In the genomic region with DNA sequence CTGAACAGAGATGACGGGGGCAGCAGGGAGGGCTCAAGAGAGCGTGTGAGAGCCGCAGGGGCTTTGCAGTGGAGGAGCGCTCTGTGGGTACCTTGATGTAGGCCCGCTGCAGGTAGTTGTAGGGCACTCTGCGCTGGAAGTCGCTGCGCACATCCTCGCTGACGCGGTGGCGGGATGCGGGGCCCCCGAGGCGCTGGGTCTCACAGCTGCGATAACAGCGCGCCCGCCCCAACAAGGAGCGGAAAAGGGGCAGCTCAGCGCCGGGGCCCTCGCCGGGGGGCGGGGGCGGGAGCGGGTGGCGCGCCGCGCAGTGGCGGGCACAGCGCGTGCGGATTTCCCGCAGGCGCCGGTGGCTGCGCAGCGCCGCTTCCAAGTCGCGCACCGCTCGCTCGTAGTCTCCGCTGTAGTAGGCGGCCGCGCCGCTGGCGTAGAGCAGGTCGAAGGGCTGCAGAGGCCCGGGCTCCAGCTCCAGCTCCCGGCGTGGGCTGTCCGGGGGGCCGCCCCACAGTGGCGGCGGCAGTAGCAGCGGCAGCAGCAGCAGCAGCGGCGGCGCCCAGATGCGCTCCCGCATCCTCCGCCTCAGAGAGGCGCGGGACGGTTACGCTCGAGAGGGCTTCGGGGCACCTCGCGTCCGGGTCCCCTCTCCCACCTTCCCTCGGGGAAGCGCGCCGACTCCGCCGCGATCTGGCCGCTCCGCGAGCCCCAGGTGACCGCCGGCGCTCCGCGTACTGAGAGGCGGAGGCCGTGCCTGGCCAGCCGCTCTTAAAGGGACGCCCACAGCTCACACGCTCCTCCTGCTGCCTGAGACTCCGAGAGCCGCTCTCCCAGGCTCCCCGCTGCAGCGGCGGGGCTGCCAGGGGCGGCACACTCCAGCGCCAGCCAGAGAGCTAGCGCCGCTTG, we compare ENCODE assay signal across 8 cellular contexts. TPM values are rescaled to one million over a fixed set of nuclear protein-coding genes. Genes with fewer than 3 reads are reported as not detected.
DNase-seq lines count a peak whose midpoint lies in the region; ATAC-seq, FAIRE-seq and TF ChIP-seq lines count a peak whose summit lies in the region.

Gene P3H2 (minus strand): TSS at position 737 of the 900 bp plus-strand sequence. CDS start 166 bp downstream, at position 571.

- H3K27me3 ChIP-seq in CD8-positive, alpha-beta memory T cell (ENCODE audit: insufficient read depth, low read length, poor library complexity, severe bottlenecking), result peaks cover 7% of the 10 kb centered on the region
- H3K27me3 ChIP-seq in NT2/D1 (ENCODE audit: insufficient read depth, insufficient read length) (peaks cover 11% of the 10 kb centered on the region), GM12878 (replicated peaks in 1 of 2; ENCODE audit: control insufficient read depth in 2 of 2, insufficient read depth in 2 of 2, low read length in 1 of 2) (peaks cover 2 to 3% of the 10 kb centered on the region in 2 experiments; a peak in 3 of 4 replicates)

- H3K9ac ChIP-seq in NT2/D1 (ENCODE audit: insufficient read length, low read depth) (peak within 1 kb of the TSS; percentile 87), GM12878 (ENCODE audit: control insufficient read depth, insufficient read depth, low read length) (peak within 1 kb of the TSS; percentile 51; the same call in 1 of the 2 replicates)

- POLR2A ChIA-PET in CD8-positive, alpha-beta memory T cell (lab: Charles Lee), result no interaction called here
- POLR2A ChIA-PET in GM12878 (lab: Charles Lee), result interaction anchor here (0.6 to 1.8 kb wide), 6 partner anchors 11 to 77 kb away, joined by 3 to 6 read pairs (median 4); no protein-coding TSS in a partner anchor

- peaks cover 6 to 11% (median 10%) of the 10 kb centered on the region in 3 donors for H3K4me1 Mint-ChIP-seq in CD8-positive, alpha-beta memory T cell

- peak; percentile 70 for TF ChIP-seq POLR2A in GM12878 (IDR thresholded peaks at IDR 0.05; ENCODE audit: low read depth, low read length)

- no peak for TF ChIP-seq EP300 in GM12878 (IDR thresholded peaks at IDR 0.05; ENCODE audit: borderline replicate concordance in 1 of 2, control insufficient read depth in 1 of 2, low read depth in 2 of 2, low read length in 2 of 2)

- H2AFZ ChIP-seq in GM12878 (ENCODE audit: control insufficient read depth, low read depth, low read length), result peak within 1 kb of the TSS; percentile 39; the same call in 1 of the 2 replicates

- in situ Hi-C loops in GM12878 (cut with MboI), result no loop called here

- SMC1A ChIA-PET in GM12878 (lab: Charles Lee; ENCODE audit: uncharacterized antibody, unreplicated experiment), result interaction anchor here (0.7 to 6.0 kb wide), 20 partner anchors 10 to 263 kb away, joined by 3 to 42 read pairs (median 4); no protein-coding TSS in a partner anchor

- peaks cover 15% of the 10 kb centered on the region for H3K79me2 ChIP-seq in GM12878 (ENCODE audit: control insufficient read depth, insufficient read depth, low read length)

- H3K4me1 ChIP-seq in CD8-positive, alpha-beta memory T cell (ENCODE audit: insufficient read depth, low read length), result no peaks in the 10 kb centered on the region
- no peaks in the 10 kb centered on the region for H3K4me1 ChIP-seq in NT2/D1 (ENCODE audit: insufficient read depth, insufficient read length)
- peaks cover 4% of the 10 kb centered on the region; the same call in 1 of the 2 replicates for H3K4me1 ChIP-seq in GM12878 (ENCODE audit: control insufficient read depth, insufficient read depth, low read length)

- intact Hi-C loops in GM12878 (cut with micrococcal nuclease; ENCODE audit: unreplicated experiment), result no loop called here
- intact Hi-C loops in posterior vena cava (cut with DNase I), result loop anchor here (10.0 kb wide), 2 partner anchors 146 to 156 kb away; no protein-coding TSS in a partner anchor

- H3K4me3 ChIP-seq in CD8-positive, alpha-beta memory T cell (ENCODE audit: low read length), result no peak within 1 kb of the TSS
- peak within 1 kb of the TSS; percentile 71 for H3K4me3 ChIP-seq in NT2/D1 (ENCODE audit: insufficient read length, low read depth)
- peak within 1 kb of the TSS; percentile 63 for H3K4me3 ChIP-seq in GM12878

- H3K9me3 Mint-ChIP-seq in CD8-positive, alpha-beta memory T cell, result peaks cover 0 to 3% (median 0%) of the 10 kb centered on the region in 5 donors

- peak within 1 kb of the TSS; percentile 15 to 62 (median 48) for H3K4me3 Mint-ChIP-seq in CD8-positive, alpha-beta memory T cell

- H4K20me1 ChIP-seq in GM12878 (ENCODE audit: control insufficient read depth, insufficient read depth), result no peaks in the 10 kb centered on the region; the same call in 1 of the 2 replicates

- H3K27me3 Mint-ChIP-seq in CD8-positive, alpha-beta memory T cell, result peaks cover 29 to 60% of the 10 kb centered on the region in 2 donors

- WGBS in GM12878 (ENCODE audit: insufficient coverage, insufficient replicate concordance, low lambda C conversion rate, missing lambda C conversion rate), result 10% methylated on average over 92 of the region's 105 CpGs

- BruUV-seq in GM12878 (replicated peaks; lab: Mats Ljungman, UMichigan), result no TSS peak

- TF ChIP-seq RAD21 in GM12878 (IDR thresholded peaks at IDR 0.05; ENCODE audit: insufficient read depth, low read depth, low read length), result peak; percentile 50

- no peak for DNase-seq in CD8-positive, alpha-beta memory T cell
- DNase-seq in NT2/D1 (ENCODE audit: low read depth, low spot score), result peak; percentile 78
- DNase-seq in GM12878 (ENCODE audit: low read depth, low spot score), result no peak
- peak; percentile 87 for DNase-seq in hepatic stellate cell (ENCODE audit: low spot score)
- DNase-seq in posterior vena cava (ENCODE audit: low spot score), result peak; percentile 90
- no peak for DNase-seq in NCI-H2029 (lab: John Stamatoyannopoulos, UW)

- TF ChIP-seq CTCF in GM12878 (IDR thresholded peaks at IDR 0.05 in 2 of 3, conservative IDR thresholded peaks at IDR 0.05 in 1 of 3; ENCODE audit: control insufficient read depth in 2 of 3, extremely low read depth in 1 of 3, insufficient read depth in 1 of 3, low read depth in 3 of 3, low read length in 3 of 3), result peak; percentile 25 to 36 (median 30); a peak in 4 of 6 replicates

- RAD21 ChIA-PET in GM12878 (lab: Charles Lee; ENCODE audit: unreplicated experiment), result interaction anchor here (0.6 to 2.5 kb wide), 26 partner anchors 8 to 305 kb away, joined by 3 to 17 read pairs (median 4); no protein-coding TSS in a partner anchor

- H3K4me2 ChIP-seq in GM12878 (ENCODE audit: control insufficient read depth, insufficient read depth), result peak within 1 kb of the TSS; percentile 76

- H3K9me3 ChIP-seq in CD8-positive, alpha-beta memory T cell (ENCODE audit: low read length), result no peaks in the 10 kb centered on the region
- H3K9me3 ChIP-seq in NT2/D1 (ENCODE audit: insufficient read depth, low read length) (no peaks in the 10 kb centered on the region), GM12878 (replicated peaks; ENCODE audit: control insufficient read depth, insufficient read depth, low read length) (no peaks in the 10 kb centered on the region)

- ATAC-seq in GM19395 (IDR thresholded peaks at IDR 0.05; ENCODE audit: unreplicated experiment), result peak; percentile 76
- ATAC-seq in HG03565 (IDR thresholded peaks at IDR 0.05; ENCODE audit: unreplicated experiment), result peak; percentile 63
- ATAC-seq in GM12878, result peak; percentile 82

- no peaks in the 10 kb centered on the region for H3K36me3 ChIP-seq in CD8-positive, alpha-beta memory T cell (ENCODE audit: insufficient read depth, low read length)
- peaks cover 3% of the 10 kb centered on the region for H3K36me3 ChIP-seq in NT2/D1 (ENCODE audit: insufficient read depth, insufficient read length, low read length)
- H3K36me3 ChIP-seq in GM12878 (ENCODE audit: control insufficient read depth in 2 of 2, insufficient read depth in 2 of 2, low read length in 1 of 2), result no peaks in the 10 kb centered on the region

- no peak for FAIRE-seq in GM12878 (lab: Jason Lieb, UNC)

- H3K36me3 Mint-ChIP-seq in CD8-positive, alpha-beta memory T cell, result no peaks in the 10 kb centered on the region

- CTCF ChIA-PET in CD8-positive, alpha-beta memory T cell (lab: Charles Lee), result no interaction called here
- CTCF ChIA-PET in GM12878 (lab: Yijun Ruan, JAX), result interaction anchor here (0.7 to 2.6 kb wide), 20 partner anchors 11 to 304 kb away, joined by 3 to 9 read pairs (median 4); no protein-coding TSS in a partner anchor

- H3K27ac ChIP-seq in CD8-positive, alpha-beta memory T cell (ENCODE audit: low read depth, low read length), result no peak within 1 kb of the TSS
- peak within 1 kb of the TSS; percentile 39 for H3K27ac ChIP-seq in GM12878 (ENCODE audit: control insufficient read depth, insufficient read depth)

- H3K27ac Mint-ChIP-seq in CD8-positive, alpha-beta memory T cell, result peak within 1 kb of the TSS in 1 of 8 donors; percentile 12

TF ChIP-seq in GM12878, 131 proteins besides CTCF, POLR2A, EP300 and RAD21 (continues in another document):
- TF ChIP-seq ELK1 (IDR thresholded peaks at IDR 0.05; ENCODE audit: low read depth, low read length), result no peak

RNA-seq across cellular contexts. Expression of gene P3H2, which starts in this region (rescaled TPM):
- not detected for total RNA-seq in CD8-positive, alpha-beta memory T cell
- not detected for polyA plus RNA-seq in CD8-positive, alpha-beta memory T cell
- 161 and 165 TPM in 2 replicates for total RNA-seq in GM12878 (2013; cell fraction: nucleolus; rRNA removed)
- total RNA-seq in GM12878 (2014; rRNA removed) (88.8 and 95.5 TPM in 2 replicates), GM12878 (2014; rRNA removed; fragmentation: Illumina TruSeq; extraction: Trizol) (87.3 and 91.7 TPM in 2 replicates), GM12878 (2021) (68.3 and 69.4 TPM in 2 replicates), posterior vena cava (10 to 100 TPM in 1 of 2 donors, 1 to 10 TPM in 1; 9.7 to 20.5 TPM)
- polyA plus RNA-seq in GM12878 (2011; ENCODE audit: low read depth), result 29.2 TPM
- polyA plus RNA-seq in GM12878 (2011; rRNA removed) (63.1 and 88.6 TPM in 2 replicates), GM12878 (2014; fragmentation: Illumina TruSeq; extraction: Trizol) (84.9 and 116 TPM in 2 replicates), GM12878 (2014; fragmentation: Nextera tagmentation; extraction: Ambion mirVana) (10 to 100 TPM; 27.0 to 36.7 TPM), GM12878 (2014; rRNA removed) (69.3 and 83.6 TPM in 2 replicates), GM12878 (2016; fragmentation: Nextera tagmentation; extraction: Ambion mirVana) (10 to 100 TPM; 82.7 to 97.6 TPM)
- 34.7 and 48.4 TPM in 2 replicates for polyA plus RNA-seq in GM12878 (2011; cell fraction: cytosol; rRNA removed)
- polyA plus RNA-seq in GM12878 (2011; cell fraction: nucleus; rRNA removed), result 36.0 and 43.6 TPM in 2 replicates
- 41.4 and 41.6 TPM in 2 replicates for polyA plus RNA-seq in GM12878 (2012)
- 46.6 and 62.8 TPM in 2 replicates for polyA minus RNA-seq in GM12878 (2011; rRNA and poly(A)+ RNA removed)
- polyA minus RNA-seq in GM12878 (2011; cell fraction: cytosol; rRNA and poly(A)+ RNA removed), result 16.6 and 23.6 TPM in 2 replicates
- 48.7 and 60.0 TPM in 2 replicates for polyA minus RNA-seq in GM12878 (2011; cell fraction: nucleus; rRNA and poly(A)+ RNA removed)

Comparison
In these comparisons a context has a peak if more than half of its experiments do, and no peak if none do; other contexts are left out.
1. RNA of gene P3H2 (total RNA-seq): 68.3 to 165 TPM in GM12878 and 9.7 to 20.5 TPM in posterior vena cava; not detected in CD8-positive, alpha-beta memory T cell; every median in the first group is over 10 times any median in the second.
2. RNA of gene P3H2 (polyA plus RNA-seq): 27.0 to 116 TPM in GM12878; not detected in CD8-positive, alpha-beta memory T cell (single experiment); every median in the first group is over 10 times any median in the second.
3. DNase-seq: peak in NT2/D1 (single experiment), hepatic stellate cell (single experiment) and posterior vena cava (single experiment); none in CD8-positive, alpha-beta memory T cell (0 of 5), GM12878 (single experiment) and NCI-H2029 (single experiment).
4. Peak in every context shown above with its lines, with median percentiles within 50 percentile points of each other: ATAC-seq.